ENCODE assay signal across 1 cellular context in the genomic region with DNA sequence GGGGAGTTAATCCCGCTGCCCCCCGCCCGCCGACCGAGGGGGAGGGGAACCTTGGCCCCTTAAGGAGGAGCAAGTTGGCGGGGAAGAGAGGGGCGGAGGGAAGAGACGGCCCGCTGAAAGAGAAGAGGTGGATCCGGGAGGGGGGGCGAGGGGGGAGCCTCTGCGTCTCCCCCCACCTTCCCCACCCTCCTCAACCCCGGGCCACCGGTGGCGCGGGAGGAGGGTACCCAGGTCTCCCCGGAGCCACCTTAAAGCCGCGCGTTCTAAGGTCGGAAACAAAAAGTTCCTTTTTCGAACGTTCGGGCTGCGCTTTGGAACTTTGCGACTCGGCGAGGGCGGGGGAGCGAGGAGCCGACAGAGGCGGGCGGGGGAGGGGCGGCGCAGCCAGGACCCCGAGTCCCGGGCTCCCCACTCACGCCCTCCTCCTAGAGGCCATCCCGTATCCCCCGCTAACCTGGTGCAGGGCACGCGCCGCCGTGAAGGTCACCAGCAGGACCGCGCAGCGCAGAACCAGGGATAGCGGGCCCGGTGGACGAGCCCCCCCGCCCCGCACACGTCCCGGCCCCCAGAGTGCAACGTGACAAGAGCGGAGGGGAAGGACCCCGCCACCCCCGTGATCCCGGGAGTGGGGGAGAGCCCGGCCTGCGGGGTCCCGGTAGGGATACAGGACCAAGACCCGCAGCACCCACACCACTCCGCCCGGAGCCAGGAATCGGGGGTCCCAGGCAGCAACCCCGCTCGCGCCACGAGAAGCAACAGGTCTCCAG.
A peak's percentile ranks its signal among the peaks of the same experiment; 100 is the strongest.
TF ChIP-seq lines count a peak whose summit lies in the region.

No MANE protein-coding gene starts in this region.

TF ChIP-seq in HepG2, 621 proteins besides CTCF, POLR2A, EP300 and RAD21 (continued from another document and continues in another):
- TF ChIP-seq ZNF747 (CRISPR knock-in tag; IDR thresholded peaks at IDR 0.05; ENCODE audit: borderline replicate concordance) (no peak), ZFP36L2 (CRISPR knock-in tag; IDR thresholded peaks at IDR 0.05) (no peak), HES4 (CRISPR knock-in tag; IDR thresholded peaks at IDR 0.05; ENCODE audit: borderline replicate concordance) (no peak; the same call in 1 of the 2 replicates), AHR (CRISPR knock-in tag; IDR thresholded peaks at IDR 0.05) (0 out of 2 replicates have a peak, but pooled peaks have one; percentile 35), U2AF1 (optimal IDR thresholded peaks at IDR 0.05; ENCODE audit: low read depth, low read length) (peak; percentile 52), ETV6 (CRISPR knock-in tag; conservative IDR thresholded peaks at IDR 0.05) (0 out of 2 replicates have a peak, but pooled peaks have one; percentile 16), EED (CRISPR knock-in tag; IDR thresholded peaks at IDR 0.05) (peak; percentile 42; the same call in 1 of the 2 replicates), MXD4 (CRISPR knock-in tag; IDR thresholded peaks at IDR 0.05) (no peak), IRX3 (CRISPR knock-in tag; IDR thresholded peaks at IDR 0.05; ENCODE audit: borderline replicate concordance, low read depth) (0 out of 2 replicates have a peak, but pooled peaks have one; percentile 24), ZMAT3 (CRISPR knock-in tag; conservative IDR thresholded peaks at IDR 0.05) (0 out of 2 replicates have a peak, but pooled peaks have one; percentile 49), HMG20A (CRISPR knock-in tag; IDR thresholded peaks at IDR 0.05; ENCODE audit: borderline replicate concordance) (no peak), MED1 (CRISPR knock-in tag; IDR thresholded peaks at IDR 0.05) (peak; percentile 19; the same call in 1 of the 2 replicates), THAP11 (CRISPR knock-in tag; IDR thresholded peaks at IDR 0.05) (peak; percentile 52; the same call in 1 of the 2 replicates), BORCS8-MEF2B (CRISPR knock-in tag; IDR thresholded peaks at IDR 0.05) (0 out of 2 replicates have a peak, but pooled peaks have one; percentile 7), ARNT2 (CRISPR knock-in tag; IDR thresholded peaks at IDR 0.05; ENCODE audit: low read depth) (0 out of 2 replicates have a peak, but pooled peaks have one; percentile 48), ZNF749 (CRISPR knock-in tag; IDR thresholded peaks at IDR 0.05; ENCODE audit: borderline replicate concordance) (no peak), ISL2 (CRISPR knock-in tag; IDR thresholded peaks at IDR 0.05) (0 out of 2 replicates have a peak, but pooled peaks have one; percentile 25), TRIM24 (CRISPR knock-in tag; IDR thresholded peaks at IDR 0.05) (no peak), LCORL (IDR thresholded peaks at IDR 0.05) (no peak), LCORL (CRISPR knock-in tag; IDR thresholded peaks at IDR 0.05) (peak; percentile 27; the same call in 1 of the 2 replicates), TOE1 (CRISPR knock-in tag; IDR thresholded peaks at IDR 0.05) (no peak)
- TF ChIP-seq, protein P1, sequence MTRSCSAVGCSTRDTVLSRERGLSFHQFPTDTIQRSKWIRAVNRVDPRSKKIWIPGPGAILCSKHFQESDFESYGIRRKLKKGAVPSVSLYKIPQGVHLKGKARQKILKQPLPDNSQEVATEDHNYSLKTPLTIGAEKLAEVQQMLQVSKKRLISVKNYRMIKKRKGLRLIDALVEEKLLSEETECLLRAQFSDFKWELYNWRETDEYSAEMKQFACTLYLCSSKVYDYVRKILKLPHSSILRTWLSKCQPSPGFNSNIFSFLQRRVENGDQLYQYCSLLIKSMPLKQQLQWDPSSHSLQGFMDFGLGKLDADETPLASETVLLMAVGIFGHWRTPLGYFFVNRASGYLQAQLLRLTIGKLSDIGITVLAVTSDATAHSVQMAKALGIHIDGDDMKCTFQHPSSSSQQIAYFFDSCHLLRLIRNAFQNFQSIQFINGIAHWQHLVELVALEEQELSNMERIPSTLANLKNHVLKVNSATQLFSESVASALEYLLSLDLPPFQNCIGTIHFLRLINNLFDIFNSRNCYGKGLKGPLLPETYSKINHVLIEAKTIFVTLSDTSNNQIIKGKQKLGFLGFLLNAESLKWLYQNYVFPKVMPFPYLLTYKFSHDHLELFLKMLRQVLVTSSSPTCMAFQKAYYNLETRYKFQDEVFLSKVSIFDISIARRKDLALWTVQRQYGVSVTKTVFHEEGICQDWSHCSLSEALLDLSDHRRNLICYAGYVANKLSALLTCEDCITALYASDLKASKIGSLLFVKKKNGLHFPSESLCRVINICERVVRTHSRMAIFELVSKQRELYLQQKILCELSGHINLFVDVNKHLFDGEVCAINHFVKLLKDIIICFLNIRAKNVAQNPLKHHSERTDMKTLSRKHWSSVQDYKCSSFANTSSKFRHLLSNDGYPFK (CRISPR knock-in tag; IDR thresholded peaks at IDR 0.05; ENCODE audit: borderline replicate concordance): 0 out of 2 replicates have a peak, but pooled peaks have one; percentile 13
- TF ChIP-seq, protein P2, sequence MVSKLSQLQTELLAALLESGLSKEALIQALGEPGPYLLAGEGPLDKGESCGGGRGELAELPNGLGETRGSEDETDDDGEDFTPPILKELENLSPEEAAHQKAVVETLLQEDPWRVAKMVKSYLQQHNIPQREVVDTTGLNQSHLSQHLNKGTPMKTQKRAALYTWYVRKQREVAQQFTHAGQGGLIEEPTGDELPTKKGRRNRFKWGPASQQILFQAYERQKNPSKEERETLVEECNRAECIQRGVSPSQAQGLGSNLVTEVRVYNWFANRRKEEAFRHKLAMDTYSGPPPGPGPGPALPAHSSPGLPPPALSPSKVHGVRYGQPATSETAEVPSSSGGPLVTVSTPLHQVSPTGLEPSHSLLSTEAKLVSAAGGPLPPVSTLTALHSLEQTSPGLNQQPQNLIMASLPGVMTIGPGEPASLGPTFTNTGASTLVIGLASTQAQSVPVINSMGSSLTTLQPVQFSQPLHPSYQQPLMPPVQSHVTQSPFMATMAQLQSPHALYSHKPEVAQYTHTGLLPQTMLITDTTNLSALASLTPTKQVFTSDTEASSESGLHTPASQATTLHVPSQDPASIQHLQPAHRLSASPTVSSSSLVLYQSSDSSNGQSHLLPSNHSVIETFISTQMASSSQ (IDR thresholded peaks at IDR 0.05; ENCODE audit: low read depth): peak; percentile 29; the same call in 1 of the 2 replicates
- TF ChIP-seq, protein P2 (CRISPR knock-in tag; IDR thresholded peaks at IDR 0.05; ENCODE audit: borderline replicate concordance): no peak
- TF ChIP-seq, protein P3, sequence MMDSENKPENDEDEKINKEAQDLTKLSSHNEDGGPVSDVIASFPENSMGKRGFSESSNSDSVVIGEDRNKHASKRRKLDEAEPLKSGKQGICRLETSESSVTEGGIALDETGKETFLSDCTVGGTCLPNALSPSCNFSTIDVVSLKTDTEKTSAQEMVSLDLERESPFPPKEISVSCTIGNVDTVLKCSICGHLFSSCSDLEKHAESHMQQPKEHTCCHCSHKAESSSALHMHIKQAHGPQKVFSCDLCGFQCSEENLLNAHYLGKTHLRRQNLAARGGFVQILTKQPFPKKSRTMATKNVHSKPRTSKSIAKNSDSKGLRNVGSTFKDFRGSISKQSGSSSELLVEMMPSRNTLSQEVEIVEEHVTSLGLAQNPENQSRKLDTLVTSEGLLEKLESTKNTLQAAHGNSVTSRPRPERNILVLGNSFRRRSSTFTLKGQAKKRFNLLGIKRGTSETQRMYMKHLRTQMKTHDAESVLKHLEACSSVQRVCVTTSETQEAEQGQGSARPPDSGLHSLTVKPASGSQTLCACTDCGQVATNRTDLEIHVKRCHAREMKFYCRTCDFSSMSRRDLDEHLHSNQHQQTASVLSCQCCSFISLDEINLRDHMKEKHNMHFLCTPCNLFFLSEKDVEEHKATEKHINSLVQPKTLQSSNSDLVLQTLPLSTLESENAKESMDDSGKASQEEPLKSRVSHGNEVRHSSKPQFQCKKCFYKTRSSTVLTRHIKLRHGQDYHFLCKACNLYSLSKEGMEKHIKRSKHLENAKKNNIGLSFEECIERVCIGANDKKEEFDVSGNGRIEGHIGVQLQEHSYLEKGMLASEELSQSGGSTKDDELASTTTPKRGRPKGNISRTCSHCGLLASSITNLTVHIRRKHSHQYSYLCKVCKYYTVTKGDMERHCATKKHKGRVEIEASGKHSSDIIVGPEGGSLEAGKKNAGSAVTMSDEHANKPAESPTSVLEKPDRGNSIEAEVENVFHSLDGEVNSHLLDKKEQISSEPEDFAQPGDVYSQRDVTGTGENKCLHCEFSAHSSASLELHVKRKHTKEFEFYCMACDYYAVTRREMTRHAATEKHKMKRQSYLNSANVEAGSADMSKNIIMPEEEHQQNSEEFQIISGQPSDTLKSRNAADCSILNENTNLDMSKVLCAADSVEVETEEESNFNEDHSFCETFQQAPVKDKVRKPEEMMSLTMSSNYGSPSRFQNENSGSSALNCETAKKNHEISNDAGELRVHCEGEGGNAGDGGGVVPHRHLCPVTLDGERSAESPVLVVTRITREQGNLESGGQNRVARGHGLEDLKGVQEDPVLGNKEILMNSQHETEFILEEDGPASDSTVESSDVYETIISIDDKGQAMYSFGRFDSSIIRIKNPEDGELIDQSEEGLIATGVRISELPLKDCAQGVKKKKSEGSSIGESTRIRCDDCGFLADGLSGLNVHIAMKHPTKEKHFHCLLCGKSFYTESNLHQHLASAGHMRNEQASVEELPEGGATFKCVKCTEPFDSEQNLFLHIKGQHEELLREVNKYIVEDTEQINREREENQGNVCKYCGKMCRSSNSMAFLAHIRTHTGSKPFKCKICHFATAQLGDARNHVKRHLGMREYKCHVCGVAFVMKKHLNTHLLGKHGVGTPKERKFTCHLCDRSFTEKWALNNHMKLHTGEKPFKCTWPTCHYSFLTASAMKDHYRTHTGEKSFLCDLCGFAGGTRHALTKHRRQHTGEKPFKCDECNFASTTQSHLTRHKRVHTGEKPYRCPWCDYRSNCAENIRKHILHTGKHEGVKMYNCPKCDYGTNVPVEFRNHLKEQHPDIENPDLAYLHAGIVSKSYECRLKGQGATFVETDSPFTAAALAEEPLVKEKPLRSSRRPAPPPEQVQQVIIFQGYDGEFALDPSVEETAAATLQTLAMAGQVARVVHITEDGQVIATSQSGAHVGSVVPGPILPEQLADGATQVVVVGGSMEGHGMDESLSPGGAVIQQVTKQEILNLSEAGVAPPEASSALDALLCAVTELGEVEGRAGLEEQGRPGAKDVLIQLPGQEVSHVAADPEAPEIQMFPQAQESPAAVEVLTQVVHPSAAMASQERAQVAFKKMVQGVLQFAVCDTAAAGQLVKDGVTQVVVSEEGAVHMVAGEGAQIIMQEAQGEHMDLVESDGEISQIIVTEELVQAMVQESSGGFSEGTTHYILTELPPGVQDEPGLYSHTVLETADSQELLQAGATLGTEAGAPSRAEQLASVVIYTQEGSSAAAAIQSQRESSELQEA (CRISPR knock-in tag; IDR thresholded peaks at IDR 0.05; ENCODE audit: not compliant biosample characterization): no peak
- TF ChIP-seq, protein P4, sequence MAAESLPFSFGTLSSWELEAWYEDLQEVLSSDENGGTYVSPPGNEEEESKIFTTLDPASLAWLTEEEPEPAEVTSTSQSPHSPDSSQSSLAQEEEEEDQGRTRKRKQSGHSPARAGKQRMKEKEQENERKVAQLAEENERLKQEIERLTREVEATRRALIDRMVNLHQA (CRISPR knock-in tag; IDR thresholded peaks at IDR 0.05): no peak
- TF ChIP-seq, protein P5, sequence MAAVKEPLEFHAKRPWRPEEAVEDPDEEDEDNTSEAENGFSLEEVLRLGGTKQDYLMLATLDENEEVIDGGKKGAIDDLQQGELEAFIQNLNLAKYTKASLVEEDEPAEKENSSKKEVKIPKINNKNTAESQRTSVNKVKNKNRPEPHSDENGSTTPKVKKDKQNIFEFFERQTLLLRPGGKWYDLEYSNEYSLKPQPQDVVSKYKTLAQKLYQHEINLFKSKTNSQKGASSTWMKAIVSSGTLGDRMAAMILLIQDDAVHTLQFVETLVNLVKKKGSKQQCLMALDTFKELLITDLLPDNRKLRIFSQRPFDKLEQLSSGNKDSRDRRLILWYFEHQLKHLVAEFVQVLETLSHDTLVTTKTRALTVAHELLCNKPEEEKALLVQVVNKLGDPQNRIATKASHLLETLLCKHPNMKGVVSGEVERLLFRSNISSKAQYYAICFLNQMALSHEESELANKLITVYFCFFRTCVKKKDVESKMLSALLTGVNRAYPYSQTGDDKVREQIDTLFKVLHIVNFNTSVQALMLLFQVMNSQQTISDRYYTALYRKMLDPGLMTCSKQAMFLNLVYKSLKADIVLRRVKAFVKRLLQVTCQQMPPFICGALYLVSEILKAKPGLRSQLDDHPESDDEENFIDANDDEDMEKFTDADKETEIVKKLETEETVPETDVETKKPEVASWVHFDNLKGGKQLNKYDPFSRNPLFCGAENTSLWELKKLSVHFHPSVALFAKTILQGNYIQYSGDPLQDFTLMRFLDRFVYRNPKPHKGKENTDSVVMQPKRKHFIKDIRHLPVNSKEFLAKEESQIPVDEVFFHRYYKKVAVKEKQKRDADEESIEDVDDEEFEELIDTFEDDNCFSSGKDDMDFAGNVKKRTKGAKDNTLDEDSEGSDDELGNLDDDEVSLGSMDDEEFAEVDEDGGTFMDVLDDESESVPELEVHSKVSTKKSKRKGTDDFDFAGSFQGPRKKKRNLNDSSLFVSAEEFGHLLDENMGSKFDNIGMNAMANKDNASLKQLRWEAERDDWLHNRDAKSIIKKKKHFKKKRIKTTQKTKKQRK (IDR thresholded peaks at IDR 0.05; ENCODE audit: low read length): no peak
- TF ChIP-seq, protein P6, sequence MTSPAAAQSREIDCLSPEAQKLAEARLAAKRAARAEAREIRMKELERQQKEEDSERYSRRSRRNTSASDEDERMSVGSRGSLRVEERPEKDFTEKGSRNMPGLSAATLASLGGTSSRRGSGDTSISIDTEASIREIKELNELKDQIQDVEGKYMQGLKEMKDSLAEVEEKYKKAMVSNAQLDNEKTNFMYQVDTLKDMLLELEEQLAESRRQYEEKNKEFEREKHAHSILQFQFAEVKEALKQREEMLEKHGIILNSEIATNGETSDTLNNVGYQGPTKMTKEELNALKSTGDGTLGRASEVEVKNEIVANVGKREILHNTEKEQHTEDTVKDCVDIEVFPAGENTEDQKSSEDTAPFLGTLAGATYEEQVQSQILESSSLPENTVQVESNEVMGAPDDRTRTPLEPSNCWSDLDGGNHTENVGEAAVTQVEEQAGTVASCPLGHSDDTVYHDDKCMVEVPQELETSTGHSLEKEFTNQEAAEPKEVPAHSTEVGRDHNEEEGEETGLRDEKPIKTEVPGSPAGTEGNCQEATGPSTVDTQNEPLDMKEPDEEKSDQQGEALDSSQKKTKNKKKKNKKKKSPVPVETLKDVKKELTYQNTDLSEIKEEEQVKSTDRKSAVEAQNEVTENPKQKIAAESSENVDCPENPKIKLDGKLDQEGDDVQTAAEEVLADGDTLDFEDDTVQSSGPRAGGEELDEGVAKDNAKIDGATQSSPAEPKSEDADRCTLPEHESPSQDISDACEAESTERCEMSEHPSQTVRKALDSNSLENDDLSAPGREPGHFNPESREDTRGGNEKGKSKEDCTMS (CRISPR knock-in tag; conservative IDR thresholded peaks at IDR 0.05): no peak
